8 cellular contexts compared by ENCODE assay signal in the genomic region with DNA sequence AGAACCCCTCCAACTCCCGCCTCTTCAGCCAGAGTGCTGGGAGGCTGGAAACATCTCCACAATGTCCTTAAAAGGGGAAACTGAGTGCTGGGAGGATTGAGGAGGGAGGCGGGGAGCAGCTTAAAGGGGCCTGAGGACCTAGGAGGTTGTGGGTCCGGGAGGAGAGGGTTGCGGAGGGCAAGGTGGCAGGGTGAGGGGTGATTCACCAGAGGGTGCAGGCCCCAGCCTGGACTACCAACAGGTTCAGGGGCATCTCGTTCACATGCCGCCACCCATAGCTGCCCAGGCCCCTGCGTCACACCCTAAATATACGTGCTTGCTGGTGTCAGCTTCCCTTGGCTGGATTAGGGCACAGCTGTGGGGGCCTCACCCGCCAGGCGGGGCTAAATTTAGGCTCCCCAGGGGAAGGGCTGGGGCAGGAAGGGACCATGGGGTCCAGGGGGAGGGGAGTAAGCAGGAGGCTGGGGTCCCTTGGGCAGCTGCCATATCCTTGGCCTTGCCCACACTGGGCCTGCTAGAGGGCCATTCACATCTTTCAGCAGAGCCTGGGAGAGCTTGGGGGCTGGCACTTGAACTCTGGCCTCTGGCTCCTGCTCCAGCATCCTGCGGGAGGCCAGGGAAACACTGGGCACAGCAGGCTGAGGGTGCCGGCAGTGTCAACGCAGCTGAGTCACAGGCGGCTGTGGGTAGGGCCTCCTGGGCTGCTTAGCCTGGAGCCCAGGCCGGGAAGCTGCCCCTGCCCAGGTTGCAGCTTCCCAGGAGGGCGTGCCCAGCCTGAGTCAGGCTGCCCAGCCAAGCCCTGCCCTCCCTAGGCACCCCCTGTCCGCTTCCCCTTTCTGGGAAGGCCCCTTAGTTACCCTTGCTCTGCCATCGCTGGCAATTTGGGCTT. TPM values are rescaled to one million over a fixed set of nuclear protein-coding genes. Genes with fewer than 3 reads are reported as not detected.
DNase-seq lines count a peak whose midpoint lies in the region; ATAC-seq, FAIRE-seq and TF ChIP-seq lines count a peak whose summit lies in the region.

No MANE protein-coding gene starts in this region.

- H3K36me3 ChIP-seq in astrocyte (ENCODE audit: insufficient read depth, low read length), result no peaks in the 10 kb centered on the region

- H3K27ac Mint-ChIP-seq in astrocyte (ENCODE audit: unreplicated experiment), result peak overlapping the region; percentile 11
- peak overlapping the region; percentile 83 to 91 (median 86) for H3K27ac Mint-ChIP-seq in immature natural killer cell
- H3K27ac Mint-ChIP-seq in stimulated activated memory B cell treated with anti-CD40 and anti-IgM and Interleukin-4, amounts not matched to agents 10 μg/mL and 1 μg/mL and 100 μg/mL, for 72 hours, result peak overlapping the region; percentile 69

- H3K9ac ChIP-seq in astrocyte (ENCODE audit: low read length), result peak overlapping the region; percentile 55

- H3K9me3 ChIP-seq in astrocyte (ENCODE audit: insufficient read depth, low read depth, low read length), result no peaks in the 10 kb centered on the region

- no peak for FAIRE-seq in astrocyte (lab: Jason Lieb, UNC)

- no peak overlapping the region for H3K27ac ChIP-seq in astrocyte (ENCODE audit: low read depth, low read length)

- H3K4me1 ChIP-seq in astrocyte (ENCODE audit: insufficient read depth, low read length), result peaks cover 44% of the 10 kb centered on the region

- H3K27me3 ChIP-seq in astrocyte (ENCODE audit: insufficient read depth, low read length), result no peaks in the 10 kb centered on the region

- peaks cover 17% of the 10 kb centered on the region for H3K79me2 ChIP-seq in astrocyte (ENCODE audit: insufficient read depth, low read length)

- peak overlapping the region; percentile 54 for H3K4me3 Mint-ChIP-seq in astrocyte (ENCODE audit: unreplicated experiment)
- peak overlapping the region; percentile 79 to 89 (median 87) for H3K4me3 Mint-ChIP-seq in immature natural killer cell
- peak overlapping the region; percentile 85 for H3K4me3 Mint-ChIP-seq in stimulated activated memory B cell treated with anti-CD40 and anti-IgM and Interleukin-4, amounts not matched to agents 10 μg/mL and 1 μg/mL and 100 μg/mL, for 72 hours

- H2AFZ ChIP-seq in astrocyte (ENCODE audit: low read depth, low read length), result no peak overlapping the region

- peak; percentile 79 to 84 for DNase-seq in NOMO-1 (lab: John Stamatoyannopoulos, UW; ENCODE audit: unreplicated experiment in 2 of 2)
- DNase-seq in astrocyte (ENCODE audit: low read depth), result peak; percentile 48
- peak in 2 of 3 donors; percentile 28 to 46 for DNase-seq in immature natural killer cell
- no peak for DNase-seq in NCI-H1092 (lab: John Stamatoyannopoulos, UW)
- DNase-seq in NCI-H2029 treated with DMSO at 0.1 percent for 48 hours (lab: John Stamatoyannopoulos, UW), result no peak

- H3K4me1 Mint-ChIP-seq in astrocyte (ENCODE audit: low read depth, unreplicated experiment), result peaks cover 22% of the 10 kb centered on the region
- H3K4me1 Mint-ChIP-seq in immature natural killer cell, result peaks cover 53 to 57% of the 10 kb centered on the region in 2 donors
- peaks cover 54% of the 10 kb centered on the region for H3K4me1 Mint-ChIP-seq in stimulated activated memory B cell treated with anti-CD40 and anti-IgM and Interleukin-4, amounts not matched to agents 10 μg/mL and 1 μg/mL and 100 μg/mL, for 72 hours

- H3K4me3 ChIP-seq in GM12875 (ENCODE audit: low read depth, low read length), result peak overlapping the region; percentile 81
- peak overlapping the region; percentile 49 for H3K4me3 ChIP-seq in astrocyte (ENCODE audit: insufficient read depth, low read depth, low read length)

- H3K27me3 Mint-ChIP-seq in astrocyte (ENCODE audit: low read depth, unreplicated experiment) (peaks cover 18% of the 10 kb centered on the region), immature natural killer cell (ENCODE audit: low read depth in 3 of 3) (peaks cover 12 to 32% (median 13%) of the 10 kb centered on the region in 3 donors)
- H3K27me3 Mint-ChIP-seq in stimulated activated memory B cell treated with anti-CD40 and anti-IgM and Interleukin-4, amounts not matched to agents 10 μg/mL and 1 μg/mL and 100 μg/mL, for 72 hours, result no peaks in the 10 kb centered on the region

- H3K36me3 Mint-ChIP-seq in astrocyte (ENCODE audit: low read depth, unreplicated experiment), result peaks cover 9% of the 10 kb centered on the region
- no peaks in the 10 kb centered on the region for H3K36me3 Mint-ChIP-seq in immature natural killer cell
- H3K36me3 Mint-ChIP-seq in stimulated activated memory B cell treated with anti-CD40 and anti-IgM and Interleukin-4, amounts not matched to agents 10 μg/mL and 1 μg/mL and 100 μg/mL, for 72 hours, result peaks cover 40% of the 10 kb centered on the region

- peak; percentile 10 for ATAC-seq in stimulated activated memory B cell treated with anti-CD40 and anti-IgM and Interleukin-4, amounts not matched to agents 10 μg/mL and 1 μg/mL and 100 μg/mL, for 72 hours
- ATAC-seq in HG03196 (IDR thresholded peaks at IDR 0.05; ENCODE audit: unreplicated experiment), result no peak

- TF ChIP-seq CTCF in GM12875 (IDR thresholded peaks at IDR 0.05; ENCODE audit: borderline replicate concordance, insufficient read depth, low read depth, low read length) (no peak), astrocyte (IDR thresholded peaks at IDR 0.05; ENCODE audit: insufficient read depth, low read depth, low read length) (no peak)

- H4K20me1 ChIP-seq in astrocyte (ENCODE audit: insufficient read depth, low read length), result peaks cover 43% of the 10 kb centered on the region

- H3K4me2 ChIP-seq in astrocyte (ENCODE audit: low read length), result peak overlapping the region; percentile 98

- no peaks in the 10 kb centered on the region for H3K9me3 Mint-ChIP-seq in astrocyte (ENCODE audit: unreplicated experiment)
- H3K9me3 Mint-ChIP-seq in immature natural killer cell, result no peaks in the 10 kb centered on the region
- no peaks in the 10 kb centered on the region for H3K9me3 Mint-ChIP-seq in stimulated activated memory B cell treated with anti-CD40 and anti-IgM and Interleukin-4, amounts not matched to agents 10 μg/mL and 1 μg/mL and 100 μg/mL, for 72 hours

RNA-seq across cellular contexts. Expression of gene EHBP1L1, which starts 1.3 kb away (rescaled TPM):
- total RNA-seq in astrocyte, result 9.4 and 10.1 TPM in 2 replicates
- 10 to 100 TPM; 14.8 to 19.3 (median 17.7) TPM for polyA plus RNA-seq in immature natural killer cell

RNA-seq across cellular contexts. Expression of gene FAM89B, which starts 4.8 kb away (rescaled TPM):
- total RNA-seq in astrocyte, result 45.2 and 47.5 TPM in 2 replicates
- 100 to 1,000 TPM in 2 of 3 donors, 10 to 100 TPM in 1; 98.6 to 173 (median 158) TPM for polyA plus RNA-seq in immature natural killer cell

RNA-seq across cellular contexts. Expression of gene ZNRD2, which starts 6.8 kb away (rescaled TPM):
- 40.4 and 45.1 TPM in 2 replicates for total RNA-seq in astrocyte
- 100 to 1,000 TPM in 2 of 3 donors, 10 to 100 TPM in 1; 100.0 to 138 (median 117) TPM for polyA plus RNA-seq in immature natural killer cell

RNA-seq across cellular contexts. Expression of gene KCNK7, which starts 18.5 kb away (rescaled TPM):
- total RNA-seq in astrocyte, result 0.84 TPM in 1 of 2 replicates, not detected in the other
- not detected for polyA plus RNA-seq in immature natural killer cell

RNA-seq across cellular contexts. Expression of gene LTBP3, which starts 19.0 kb away (rescaled TPM):
- 33.2 and 36.5 TPM in 2 replicates for total RNA-seq in astrocyte
- polyA plus RNA-seq in immature natural killer cell, result 10 to 100 TPM in 2 of 3 donors, 1 to 10 TPM in 1; 3.3 to 21.0 (median 14.5) TPM

Comparison
In these comparisons a context has a peak if more than half of its experiments do, and no peak if none do; other contexts are left out.
1. DNase-seq: peak in NOMO-1 (2 of 2), astrocyte (single experiment) and immature natural killer cell (2 of 3); none in NCI-H1092 (single experiment) and NCI-H2029 treated with DMSO at 0.1 percent for 48 hours (single experiment).
2. H3K27ac Mint-ChIP-seq: peak in every context shown above with its lines; median percentile 86 in immature natural killer cell; 69 in stimulated activated memory B cell treated with anti-CD40 and anti-IgM and Interleukin-4, amounts not matched to agents 10 μg/mL and 1 μg/mL and 100 μg/mL, for 72 hours; 11 in astrocyte.
3. Peak in every context shown above with its lines, with median percentiles within 50 percentile points of each other: H3K4me3 Mint-ChIP-seq.